8 cellular contexts compared by ENCODE assay signal in genomic region chr1:104648269-104648691, GRCh38.
DNase-seq lines count a peak whose midpoint lies in the region; ATAC-seq, FAIRE-seq and TF ChIP-seq lines count a peak whose summit lies in the region.

No MANE protein-coding gene starts in this region.

- POLR2A ChIA-PET in Caco-2 (lab: Charles Lee) = no interaction called here

- H3K79me2 ChIP-seq in keratinocyte (ENCODE audit: control insufficient read depth, insufficient read depth, low read length) = no peaks in the 10 kb centered on the region

- no peak overlapping the region for H3K27ac Mint-ChIP-seq in Caco-2 (ENCODE audit: unreplicated experiment)

- no peaks in the 10 kb centered on the region for H4K20me1 ChIP-seq in keratinocyte (ENCODE audit: control insufficient read depth, extremely low read depth, insufficient read depth, low read length)

- no peaks in the 10 kb centered on the region for H3K36me3 ChIP-seq in Caco-2 (ENCODE audit: control insufficient read depth, insufficient read depth, low read length)
- H3K36me3 ChIP-seq in keratinocyte (ENCODE audit: control insufficient read depth in 2 of 2, extremely low read depth in 1 of 2, insufficient read depth in 2 of 2, low read length in 2 of 2) = no peaks in the 10 kb centered on the region

- H3K27me3 Mint-ChIP-seq in Caco-2 (ENCODE audit: insufficient read depth, unreplicated experiment) = no peaks in the 10 kb centered on the region

- no peak overlapping the region for H3K4me2 ChIP-seq in keratinocyte (ENCODE audit: control insufficient read depth, extremely low read depth, insufficient read depth, low read depth, low read length)

- no TSS peak for BruUV-seq in Caco-2 (replicated peaks; lab: Mats Ljungman, UMichigan)

- CTCF ChIA-PET in Caco-2 (lab: Charles Lee) = interaction anchor here (0.6 kb wide), 1 partner anchor 1579 kb away, joined by 3 read pairs; no protein-coding TSS in a partner anchor

- H3K4me3 ChIP-seq in Caco-2 (ENCODE audit: low read depth, low read length) (no peak overlapping the region), keratinocyte (ENCODE audit: control insufficient read depth in 2 of 3, extremely low read depth in 1 of 3, insufficient read depth in 2 of 3, low read depth in 1 of 3, low read length in 3 of 3) (no peak overlapping the region)

- intact Hi-C loops in Caco-2 (cut with micrococcal nuclease; ENCODE audit: unreplicated experiment) = loop anchor here (2.0 kb wide), 1 partner anchor 1145 kb away; no protein-coding TSS in a partner anchor
- intact Hi-C loops in left ventricle myocardium superior (cut with micrococcal nuclease) = no loop called here

- DNase-seq in Caco-2 = peak in 1 of 2 experiments; percentile 11
- DNase-seq in LoVo (ENCODE audit: low spot score) = peak; percentile 4
- DNase-seq in RPMI7951 (ENCODE audit: low read depth) = peak; percentile 2
- no peak for DNase-seq in keratinocyte (ENCODE audit: low read depth, low spot score)
- no peak for DNase-seq in left ventricle myocardium superior
- DNase-seq in stimulated activated CD4-positive, alpha-beta T cell treated with anti-CD3 and anti-CD28 coated beads, Interleukin-2, amount 100 ng/mL, for 48 hours = no peak

- H3K4me3 Mint-ChIP-seq in Caco-2 (ENCODE audit: unreplicated experiment) = no peak overlapping the region

- no peaks in the 10 kb centered on the region for H3K9me3 Mint-ChIP-seq in Caco-2 (ENCODE audit: unreplicated experiment)

- H3K27ac ChIP-seq in keratinocyte (ENCODE audit: control insufficient read depth, insufficient read depth, low read length) = no peak overlapping the region

- H2AFZ ChIP-seq in keratinocyte (ENCODE audit: control insufficient read depth, low read length) = no peak overlapping the region

- H3K9ac ChIP-seq in keratinocyte (ENCODE audit: control insufficient read depth, extremely low read depth, insufficient read depth, low read length) = no peak overlapping the region

- no peaks in the 10 kb centered on the region for H3K9me1 ChIP-seq in keratinocyte (ENCODE audit: control insufficient read depth, extremely low read depth, insufficient read depth, low read length)

- TF ChIP-seq CTCF in Caco-2 (IDR thresholded peaks at IDR 0.05; ENCODE audit: insufficient read depth in 1 of 2, low read depth in 1 of 2, low read length in 1 of 2, severe bottlenecking in 1 of 2, unreplicated experiment in 1 of 2) (peak; percentile 35 to 38), keratinocyte (optimal IDR thresholded peaks at IDR 0.05 in 1 of 3, IDR thresholded peaks at IDR 0.05 in 1 of 3, conservative IDR thresholded peaks at IDR 0.05 in 1 of 3; ENCODE audit: extremely low read depth in 1 of 3, insufficient read depth in 2 of 3, low read length in 3 of 3) (peak in 2 of 3 experiments; percentile 3 to 38)

- no peaks in the 10 kb centered on the region for H3K9me3 ChIP-seq in Caco-2
- H3K9me3 ChIP-seq in keratinocyte (ENCODE audit: control insufficient read depth, low read depth, low read length) = no peaks in the 10 kb centered on the region

- no peaks in the 10 kb centered on the region for H3K36me3 Mint-ChIP-seq in Caco-2 (ENCODE audit: insufficient read depth, unreplicated experiment)

- H3K4me1 ChIP-seq in Caco-2 (no peaks in the 10 kb centered on the region), keratinocyte (ENCODE audit: control insufficient read depth, extremely low read depth, insufficient read depth, low read length) (no peaks in the 10 kb centered on the region)

- dilution Hi-C loops in keratinocyte (cut with MboI; ENCODE audit: extremely low pct_ligation_motif_present, low sequenced_read_pairs) = no loop called here

- no peaks in the 10 kb centered on the region for H3K4me1 Mint-ChIP-seq in Caco-2 (ENCODE audit: low read depth, unreplicated experiment)

- FAIRE-seq in keratinocyte (lab: Jason Lieb, UNC) = no peak

- ATAC-seq in GM21390 (IDR thresholded peaks at IDR 0.05; ENCODE audit: unreplicated experiment) (peak; percentile 58), GM21737 (IDR thresholded peaks at IDR 0.05; ENCODE audit: unreplicated experiment) (no peak), left ventricle myocardium superior (no peak)

- H3K27me3 ChIP-seq in Caco-2 (replicated peaks; ENCODE audit: control insufficient read depth, insufficient read depth, low read length) (no peaks in the 10 kb centered on the region), keratinocyte (ENCODE audit: control insufficient read depth, extremely low read depth, insufficient read depth, low read length) (no peaks in the 10 kb centered on the region)

Comparison
In these comparisons a context has a peak if more than half of its experiments do, and no peak if none do; other contexts are left out.
1. DNase-seq: peak in LoVo (single experiment) and RPMI7951 (single experiment); none in keratinocyte (single experiment), left ventricle myocardium superior (single experiment) and stimulated activated CD4-positive, alpha-beta T cell treated with anti-CD3 and anti-CD28 coated beads, Interleukin-2, amount 100 ng/mL, for 48 hours (0 of 2).